In genomic region chr10:85642421-85643170, GRCh38 we compare ENCODE assay signal across 9 cellular contexts.
DNase-seq lines count a peak whose midpoint lies in the region; ATAC-seq and TF ChIP-seq lines count a peak whose summit lies in the region.
"Had no signal": no experiment of that assay in that cellular context is flagged by ENCODE, and none has a peak within 500 bp of the region (broad histone marks: within the 10 kb centered on the region; RNA-seq: fewer than 3 reads in every experiment).

No MANE protein-coding gene starts in this region.

- no peaks in the 10 kb centered on the region for H4K20me1 ChIP-seq in Karpas-422 (ENCODE audit: insufficient read depth, low read depth, low read length)

- H3K27ac ChIP-seq in Karpas-422 (ENCODE audit: low read length) (peak overlapping the region; percentile 63; the same call in 1 of the 2 replicates), mesodermal cell (ENCODE audit: low read depth, low read length, severe bottlenecking) (peak overlapping the region; percentile 100)
- H3K27ac ChIP-seq: spleen had no signal

- in situ Hi-C loops in astrocyte of the spinal cord (cut with HindIII; ENCODE audit: low sequenced_read_pairs) = no loop called here

- DNase-seq in AG20443 (ENCODE audit: low spot score) (peak; percentile 47), Karpas-422 (no peak), astrocyte of the spinal cord (ENCODE audit: low read depth, low spot score) (peak; percentile 79), nucleus accumbens (lab: John Stamatoyannopoulos, UW) (no peak), CD1c-positive myeloid dendritic cell (ENCODE audit: extremely low spot score) (no peak)
- no peak for DNase-seq in activated CD4-positive, alpha-beta T cell treated with anti-CD3 and anti-CD28 coated beads for 1 hour
- DNase-seq: spleen had no signal

- no peak overlapping the region for H3K4me2 ChIP-seq in Karpas-422 (ENCODE audit: low read depth, low read length, poor library complexity, severe bottlenecking)

- no peak for TF ChIP-seq CTCF in astrocyte of the spinal cord (IDR thresholded peaks at IDR 0.05; ENCODE audit: low read depth, low read length)

- 17 to 33% methylated on average over 1 to 2 of the region's 4 CpGs for WGBS in mesodermal cell (ENCODE audit: insufficient coverage in 2 of 2), 2 experiments

- ATAC-seq in GM21786 (IDR thresholded peaks at IDR 0.05; ENCODE audit: unreplicated experiment) = no peak

- H3K9me2 ChIP-seq in Karpas-422 (replicated peaks; ENCODE audit: insufficient read depth, low read length) = no peaks in the 10 kb centered on the region

- H3K4me1 ChIP-seq in Karpas-422 (ENCODE audit: low read length) (peaks cover 25% of the 10 kb centered on the region), mesodermal cell (ENCODE audit: control insufficient read depth, insufficient read depth, low read length, poor library complexity, severe bottlenecking) (peaks cover 37% of the 10 kb centered on the region)
- H3K4me1 ChIP-seq: spleen had no signal

- no peak overlapping the region for H2AFZ ChIP-seq in Karpas-422 (ENCODE audit: low read length)

- H3K36me3 ChIP-seq in Karpas-422 (ENCODE audit: insufficient read depth, low read length) (no peaks in the 10 kb centered on the region), mesodermal cell (ENCODE audit: control insufficient read depth, insufficient read depth, low read length) (no peaks in the 10 kb centered on the region)
- H3K36me3 ChIP-seq: spleen had no signal

- H3K79me2 ChIP-seq in Karpas-422 (ENCODE audit: low read length) = no peaks in the 10 kb centered on the region

- H3K27me3 ChIP-seq in Karpas-422 (ENCODE audit: low read length) = no peaks in the 10 kb centered on the region
- H3K27me3 ChIP-seq: spleen had no signal

- H3K9ac ChIP-seq in Karpas-422 (ENCODE audit: low read length) = no peak overlapping the region

- H3K9me3 ChIP-seq in Karpas-422 (ENCODE audit: low read length) (no peaks in the 10 kb centered on the region), mesodermal cell (ENCODE audit: control insufficient read depth, low read length) (no peaks in the 10 kb centered on the region)
- H3K9me3 ChIP-seq: spleen had no signal

- H3K4me3 ChIP-seq in Karpas-422 (ENCODE audit: low read length) (no peak overlapping the region), astrocyte of the spinal cord (ENCODE audit: low read depth, low read length) (no peak overlapping the region), mesodermal cell (ENCODE audit: extremely low read depth, insufficient read depth, low read length, poor library complexity, severe bottlenecking) (no peak overlapping the region)
- H3K4me3 ChIP-seq: spleen had no signal

Comparison
In these comparisons a context has a peak if more than half of its experiments do, and no peak if none do; other contexts are left out.
1. DNase-seq: peak in AG20443 (single experiment) and astrocyte of the spinal cord (single experiment); none in Karpas-422 (single experiment), nucleus accumbens (0 of 56), activated CD4-positive, alpha-beta T cell treated with anti-CD3 and anti-CD28 coated beads for 1 hour (single experiment) and CD1c-positive myeloid dendritic cell (single experiment).